Comparison of ENCODE assay signal across 14 cellular contexts in the genomic region with DNA sequence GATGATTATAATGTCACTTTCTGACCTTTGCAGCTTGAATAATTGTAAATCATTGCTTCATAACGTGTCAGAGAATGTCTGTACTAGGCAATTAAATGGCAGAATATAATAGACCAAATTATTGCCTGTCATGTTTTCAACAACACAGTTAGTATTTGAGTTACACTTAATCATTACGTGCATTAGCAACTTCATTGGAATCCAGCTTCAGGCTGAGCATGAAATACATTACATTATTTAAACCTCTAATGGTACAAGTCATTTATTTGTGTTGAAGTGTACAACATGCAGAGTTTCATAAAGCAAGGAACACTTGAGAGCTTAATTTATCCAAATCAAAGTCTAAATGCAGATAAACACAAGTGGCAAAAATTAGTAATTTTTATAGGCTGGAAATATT.
"Had no signal": no experiment of that assay in that cellular context is flagged by ENCODE, and none has a peak within 500 bp of the region (broad histone marks: within the 10 kb centered on the region; RNA-seq: fewer than 3 reads in every experiment).

No MANE protein-coding gene starts in this region.

- H3K9me3 Mint-ChIP-seq: activated CD8-positive, alpha-beta T cell treated with anti-CD3 and anti-CD28 coated beads for 36 hours; activated naive CD8-positive, alpha-beta T cell treated with anti-CD3 and anti-CD28 coated beads, Interleukin-2, amount 10 ng/mL, durations not matched to agents 7 days and 5 days had no signal

- H3K36me3 ChIP-seq: right atrium auricular region had no signal

- H3K9me3 ChIP-seq: pancreas, right atrium auricular region, stomach had no signal

- ATAC-seq: activated CD8-positive, alpha-beta T cell treated with anti-CD3 and anti-CD28 coated beads for 36 hours; left ventricle myocardium superior; pancreas had no signal

- H3K4me1 ChIP-seq: pancreas, right atrium auricular region had no signal

- H3K27me3 ChIP-seq: pancreas, right atrium auricular region, stomach had no signal

- H3K27ac Mint-ChIP-seq: activated CD8-positive, alpha-beta T cell treated with anti-CD3 and anti-CD28 coated beads for 36 hours; activated naive CD8-positive, alpha-beta T cell treated with anti-CD3 and anti-CD28 coated beads, Interleukin-2, amount 10 ng/mL, durations not matched to agents 7 days and 5 days had no signal

- H3K4me3 ChIP-seq: pancreas, right atrium auricular region, stomach had no signal

- H3K27ac ChIP-seq: pancreas, right atrium auricular region, stomach had no signal

- DNase-seq: activated CD8-positive, alpha-beta memory T cell treated with anti-CD3 and anti-CD28 coated beads, Interleukin-2, amount 50 U/mL, for 4 hours; activated CD8-positive, alpha-beta T cell treated with anti-CD3 and anti-CD28 coated beads for 36 hours; activated naive CD8-positive, alpha-beta T cell treated with anti-CD3 and anti-CD28 coated beads, Interleukin-2, amount 10 ng/mL, durations not matched to agents 7 days and 5 days; aorta; caudate nucleus; cortex of kidney; effector CD8-positive, alpha-beta T cell; kidney; left ventricle myocardium superior; midbrain; pancreas; small intestine; stomach had no signal

- H3K4me3 Mint-ChIP-seq: activated CD8-positive, alpha-beta T cell treated with anti-CD3 and anti-CD28 coated beads for 36 hours; activated naive CD8-positive, alpha-beta T cell treated with anti-CD3 and anti-CD28 coated beads, Interleukin-2, amount 10 ng/mL, durations not matched to agents 7 days and 5 days had no signal

- FAIRE-seq: kidney had no signal

- H3K27me3 Mint-ChIP-seq: activated CD8-positive, alpha-beta T cell treated with anti-CD3 and anti-CD28 coated beads for 36 hours; activated naive CD8-positive, alpha-beta T cell treated with anti-CD3 and anti-CD28 coated beads, Interleukin-2, amount 10 ng/mL, durations not matched to agents 7 days and 5 days had no signal
